2 cellular contexts compared by ENCODE assay signal in genomic region chr17:75129576-75129975, GRCh38.
TF ChIP-seq lines count a peak whose summit lies in the region.

No MANE protein-coding gene starts in this region.

TF ChIP-seq in HepG2, 621 proteins besides CTCF, POLR2A, EP300 and RAD21:
- TF ChIP-seq ZNF234 (CRISPR knock-in tag; conservative IDR thresholded peaks at IDR 0.05) (no peak), SP4 (CRISPR knock-in tag; IDR thresholded peaks at IDR 0.05) (0 out of 2 replicates have a peak, but pooled peaks have one; percentile 21), POLR2AphosphoS5 (IDR thresholded peaks at IDR 0.05; ENCODE audit: low read depth, low read length) (peak; percentile 34; the same call in 1 of the 2 replicates), PAF1 (CRISPR knock-in tag; IDR thresholded peaks at IDR 0.05) (peak; percentile 46; the same call in 1 of the 2 replicates), PBX2 (CRISPR knock-in tag; IDR thresholded peaks at IDR 0.05) (no peak), SAFB2 (CRISPR knock-in tag; IDR thresholded peaks at IDR 0.05; ENCODE audit: borderline replicate concordance, low read depth) (0 out of 2 replicates have a peak, but pooled peaks have one; percentile 45)

TF ChIP-seq in WTC11, 78 proteins besides CTCF, POLR2A, EP300 and RAD21:
- TF ChIP-seq MAX (CRISPR knock-in tag; IDR thresholded peaks at IDR 0.05) (no peak), E2F1 (CRISPR knock-in tag; IDR thresholded peaks at IDR 0.05) (no peak), ELF4 (CRISPR knock-in tag; IDR thresholded peaks at IDR 0.05; ENCODE audit: low read depth) (no peak), ZNF317 (CRISPR knock-in tag; IDR thresholded peaks at IDR 0.05; ENCODE audit: borderline replicate concordance, low read depth) (no peak), ZNF423 (CRISPR knock-in tag; IDR thresholded peaks at IDR 0.05) (no peak), MXD4 (CRISPR knock-in tag; IDR thresholded peaks at IDR 0.05; ENCODE audit: borderline replicate concordance) (no peak), PRRX2 (CRISPR knock-in tag; IDR thresholded peaks at IDR 0.05) (no peak), ZNF671 (CRISPR knock-in tag; IDR thresholded peaks at IDR 0.05) (no peak), OVOL2 (CRISPR knock-in tag; IDR thresholded peaks at IDR 0.05; ENCODE audit: borderline replicate concordance) (no peak), NR1H2 (CRISPR knock-in tag; IDR thresholded peaks at IDR 0.05) (no peak), ZSCAN18 (CRISPR knock-in tag; IDR thresholded peaks at IDR 0.05) (no peak), NFE2L1 (CRISPR knock-in tag; IDR thresholded peaks at IDR 0.05) (no peak), ZNF232 (CRISPR knock-in tag; IDR thresholded peaks at IDR 0.05) (no peak)
